ENCODE assay signal across 8 cellular contexts in the genomic region with DNA sequence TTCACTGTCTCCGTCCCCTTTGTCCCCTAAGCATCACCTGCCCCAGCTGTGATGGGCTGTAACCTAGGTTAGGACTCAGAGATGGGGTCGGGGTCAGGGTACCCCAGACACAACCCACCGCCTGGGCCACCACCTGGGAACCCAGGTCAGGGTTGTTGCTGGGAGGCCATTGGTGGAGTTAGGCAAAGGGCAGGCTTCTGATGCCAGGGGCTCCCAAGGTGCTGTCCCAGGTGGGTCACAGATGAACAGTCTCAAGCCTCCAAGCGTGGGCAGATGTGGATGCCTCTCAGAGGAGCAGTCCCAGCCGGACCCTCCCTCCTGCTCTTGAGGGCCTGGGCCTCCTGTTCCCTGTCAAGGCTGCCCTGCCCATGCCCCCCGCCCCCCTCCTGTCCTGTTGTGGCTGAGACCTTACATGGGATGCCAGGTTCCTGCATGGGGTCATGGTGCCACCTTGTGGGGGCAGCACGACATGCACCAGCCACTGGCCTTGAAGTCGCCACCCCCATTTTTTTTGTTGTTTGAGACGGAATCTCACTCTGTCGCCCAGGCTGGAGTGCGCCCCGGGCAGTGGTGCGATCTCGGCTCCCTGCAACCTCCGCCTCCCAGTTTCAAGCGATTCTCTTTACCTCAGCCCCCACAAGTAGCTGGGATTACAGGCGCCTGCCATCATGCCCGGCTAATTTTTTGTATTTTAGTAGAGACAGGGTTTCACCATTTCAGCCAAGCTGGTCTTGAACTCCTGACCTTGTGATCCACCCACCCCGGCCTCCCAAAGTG. TPM values are rescaled to one million over a fixed set of nuclear protein-coding genes. Genes with fewer than 3 reads are reported as not detected.
A peak's percentile ranks its signal among the peaks of the same experiment; 100 is the strongest.
DNase-seq lines count a peak whose midpoint lies in the region; ATAC-seq and TF ChIP-seq lines count a peak whose summit lies in the region.

No MANE protein-coding gene starts in this region.

- H3K27ac ChIP-seq in GM23248: no peak overlapping the region
- peak overlapping the region; percentile 95 for H3K27ac ChIP-seq in RWPE1

- no peak overlapping the region for H3K4me3 Mint-ChIP-seq in glutamatergic neuron (ENCODE audit: unreplicated experiment)

- peaks cover 9% of the 10 kb centered on the region for H3K4me1 Mint-ChIP-seq in glutamatergic neuron (ENCODE audit: low read depth, unreplicated experiment)

- H3K4me3 ChIP-seq in AG09309 (ENCODE audit: control insufficient read depth, low read depth, low read length): no peak overlapping the region
- H3K4me3 ChIP-seq in GM23248: no peak overlapping the region

- H3K9ac ChIP-seq in GM23248: no peak overlapping the region

- ATAC-seq in HG02840 (IDR thresholded peaks at IDR 0.05; ENCODE audit: low FRiP score, unreplicated experiment): no peak
- ATAC-seq in HG02973 (IDR thresholded peaks at IDR 0.05; ENCODE audit: unreplicated experiment): no peak

- H3K27ac Mint-ChIP-seq in glutamatergic neuron (ENCODE audit: unreplicated experiment): peak overlapping the region; percentile 75

- H3F3A ChIP-seq in GM23248 (ENCODE audit: insufficient read depth): peaks cover 54% of the 10 kb centered on the region

- H3K27me3 Mint-ChIP-seq in glutamatergic neuron (ENCODE audit: unreplicated experiment): peaks cover 11% of the 10 kb centered on the region

- no peaks in the 10 kb centered on the region for H3K9me2 ChIP-seq in GM23248 (ENCODE audit: insufficient read depth)

- H3K4me1 ChIP-seq in GM23248 (ENCODE audit: insufficient read depth): peaks cover 6% of the 10 kb centered on the region

- no peaks in the 10 kb centered on the region for H3K9me3 ChIP-seq in GM23248 (ENCODE audit: low read depth)

- H3K27me3 ChIP-seq in GM23248 (replicated peaks; ENCODE audit: insufficient read depth): no peaks in the 10 kb centered on the region

- DNase-seq in AG09309 (ENCODE audit: low read depth) (no peak), GM23248 (peak; percentile 66), RWPE1 (ENCODE audit: low spot score) (no peak), glutamatergic neuron (peak; percentile 76), renal cortical epithelial cell (ENCODE audit: low read depth) (peak; percentile 30)
- peak; percentile 63 for DNase-seq in activated naive CD4-positive, alpha-beta T cell treated with Interleukin-2 at 50 U/mL for 16 hours

- no peak overlapping the region for H2AFZ ChIP-seq in GM23248

- 79 to 83% methylated on average over 18 of the region's 19 CpGs for WGBS in GM23248 (ENCODE audit: low coverage in 1 of 2, low lambda C conversion rate in 2 of 2, missing lambda C conversion rate in 2 of 2), 2 experiments

- in situ Hi-C loops in GM23248 (cut with MboI): no loop called here

- H3K4me2 ChIP-seq in GM23248 (ENCODE audit: unreplicated experiment): no peak overlapping the region

- peaks cover 45% of the 10 kb centered on the region for H3K36me3 ChIP-seq in GM23248 (ENCODE audit: low read depth)

- TF ChIP-seq CTCF in AG09309 (IDR thresholded peaks at IDR 0.05; ENCODE audit: control insufficient read depth, insufficient read depth, low read depth, low read length, missing control alignments): peak; percentile 60
- peak; percentile 80 for TF ChIP-seq CTCF in RWPE1 (conservative IDR thresholded peaks at IDR 0.05; ENCODE audit: low read depth)
- TF ChIP-seq CTCF in glutamatergic neuron (IDR thresholded peaks at IDR 0.05; ENCODE audit: partially characterized antibody, unreplicated experiment): peak; percentile 49

- H3K79me2 ChIP-seq in GM23248 (ENCODE audit: insufficient read depth): peaks cover 2% of the 10 kb centered on the region

- H4K20me1 ChIP-seq in GM23248 (ENCODE audit: insufficient read depth): no peaks in the 10 kb centered on the region; the same call in 1 of the 2 replicates

- POLR2A ChIA-PET in RWPE1 (lab: Yijun Ruan, JAX; ENCODE audit: low non-redundant PET): no interaction called here

- H3K36me3 Mint-ChIP-seq in glutamatergic neuron (ENCODE audit: unreplicated experiment): peaks cover 5% of the 10 kb centered on the region

- peaks cover 22% of the 10 kb centered on the region for H3K9me3 Mint-ChIP-seq in glutamatergic neuron (ENCODE audit: unreplicated experiment)

- CTCF ChIA-PET in RWPE1 (lab: Yijun Ruan, JAX): interaction anchor here (0.5 to 1.2 kb wide), 7 partner anchors 11 to 211 kb away, joined by 3 to 5 read pairs (median 3); no protein-coding TSS in a partner anchor

RNA-seq across cellular contexts. Expression of gene GATD1, which starts 12.1 kb away (rescaled TPM):
- total RNA-seq in GM23248 (2014; rRNA removed; shearing (Covaris generic)): 38.3 and 45.0 TPM in 2 replicates
- polyA plus RNA-seq in GM23248 (2016; fragmentation: Nextera tagmentation; extraction: Ambion mirVana): 27.0 and 27.4 TPM in 2 replicates
- total RNA-seq in glutamatergic neuron (ENCODE audit: unreplicated experiment): 67.5 TPM
- total RNA-seq in renal cortical epithelial cell: 16.7 and 38.0 TPM in 2 replicates

RNA-seq across cellular contexts. Expression of gene TALDO1, which starts 17.9 kb away (rescaled TPM):
- 185 and 216 TPM in 2 replicates for total RNA-seq in GM23248 (2014; rRNA removed; shearing (Covaris generic))
- 313 and 318 TPM in 2 replicates for polyA plus RNA-seq in GM23248 (2016; fragmentation: Nextera tagmentation; extraction: Ambion mirVana)
- total RNA-seq in glutamatergic neuron (ENCODE audit: unreplicated experiment) (182 TPM), renal cortical epithelial cell (188 and 419 TPM in 2 replicates)

RNA-seq across cellular contexts. Expression of gene CEND1, which starts 24.7 kb away (rescaled TPM):
- 2.1 and 2.8 TPM in 2 replicates for total RNA-seq in GM23248 (2014; rRNA removed; shearing (Covaris generic))
- polyA plus RNA-seq in GM23248 (2016; fragmentation: Nextera tagmentation; extraction: Ambion mirVana): 3.4 and 3.9 TPM in 2 replicates
- 58.7 TPM for total RNA-seq in glutamatergic neuron (ENCODE audit: unreplicated experiment)
- total RNA-seq in renal cortical epithelial cell: 0.60 TPM in 1 of 2 replicates, not detected in the other

RNA-seq across cellular contexts. Expression of gene SLC25A22, which starts 32.9 kb away (rescaled TPM):
- 10.5 and 13.9 TPM in 2 replicates for total RNA-seq in GM23248 (2014; rRNA removed; shearing (Covaris generic))
- 18.7 and 19.4 TPM in 2 replicates for polyA plus RNA-seq in GM23248 (2016; fragmentation: Nextera tagmentation; extraction: Ambion mirVana)
- total RNA-seq in glutamatergic neuron (ENCODE audit: unreplicated experiment) (93.9 TPM), renal cortical epithelial cell (16.3 and 22.6 TPM in 2 replicates)

RNA-seq across cellular contexts. Expression of gene PIDD1, which starts 39.8 kb away (rescaled TPM):
- 4.2 and 6.4 TPM in 2 replicates for total RNA-seq in GM23248 (2014; rRNA removed; shearing (Covaris generic))
- polyA plus RNA-seq in GM23248 (2016; fragmentation: Nextera tagmentation; extraction: Ambion mirVana): 7.3 and 8.5 TPM in 2 replicates
- 37.0 TPM for total RNA-seq in glutamatergic neuron (ENCODE audit: unreplicated experiment)
- 3.1 and 6.9 TPM in 2 replicates for total RNA-seq in renal cortical epithelial cell

Comparison
In these comparisons a context has a peak if more than half of its experiments do, and no peak if none do; other contexts are left out.
1. DNase-seq: peak in GM23248 (single experiment), activated naive CD4-positive, alpha-beta T cell treated with Interleukin-2 at 50 U/mL for 16 hours (single experiment), glutamatergic neuron (single experiment) and renal cortical epithelial cell (single experiment); none in AG09309 (single experiment) and RWPE1 (single experiment).
2. RNA of gene CEND1, which starts 24.7 kb away (total RNA-seq): 58.7 TPM in glutamatergic neuron (single experiment); 2.1 to 2.8 TPM in GM23248 and 0.60 TPM in renal cortical epithelial cell; every median in the first group is over 10 times any median in the second.
3. Peak in every context shown above with its lines, with median percentiles within 50 percentile points of each other: CTCF ChIP-seq.